In the genomic region with DNA sequence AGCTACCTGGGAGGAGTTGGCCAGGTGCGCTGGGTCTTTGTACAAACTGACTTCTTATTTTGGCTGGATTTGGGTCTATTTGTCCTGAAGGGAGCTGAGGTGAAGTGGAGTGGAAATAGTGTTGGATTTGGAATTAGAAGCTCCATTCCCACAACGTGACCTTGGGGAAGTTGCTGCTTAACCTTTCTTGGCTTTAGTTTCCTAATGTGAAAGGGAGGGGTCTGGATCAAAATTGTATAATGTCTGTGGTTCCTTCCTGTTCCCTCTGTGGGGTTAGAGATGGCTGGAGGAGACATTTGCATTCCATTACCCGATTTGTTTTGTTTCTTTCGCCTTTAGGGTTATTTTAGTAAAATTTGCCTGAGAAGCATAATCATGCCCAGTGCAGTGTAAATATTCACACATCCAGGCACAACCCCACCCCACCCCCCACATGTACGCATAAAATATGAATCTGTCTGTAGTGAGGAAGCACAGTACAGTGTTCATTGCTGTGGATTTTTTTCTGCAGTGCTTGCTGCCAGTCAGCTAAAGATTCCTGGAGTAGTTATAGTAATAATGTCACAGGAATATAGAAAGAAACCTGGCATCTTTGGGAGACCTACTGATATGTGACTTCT, we compare ENCODE assay signal across 10 cellular contexts. TPM values are rescaled to one million over a fixed set of nuclear protein-coding genes. Genes with fewer than 3 reads are reported as not detected.
DNase-seq lines count a peak whose midpoint lies in the region; ATAC-seq and TF ChIP-seq lines count a peak whose summit lies in the region.
"Had no signal": no experiment of that assay in that cellular context is flagged by ENCODE, and none has a peak within 500 bp of the region (broad histone marks: within the 10 kb centered on the region; RNA-seq: fewer than 3 reads in every experiment).

No MANE protein-coding gene starts in this region.

- H3K36me3 ChIP-seq in left ventricle myocardium inferior (peaks cover 18% of the 10 kb centered on the region), SK-N-SH (replicated peaks in 1 of 2; ENCODE audit: control insufficient read depth in 1 of 2, insufficient read depth in 2 of 2, low read length in 1 of 2) (peaks cover 14 to 21% of the 10 kb centered on the region in 2 experiments), thyroid gland (peaks cover 0 to 12% of the 10 kb centered on the region in 2 donors)

- no peak overlapping the region for H2AFZ ChIP-seq in SK-N-SH (ENCODE audit: low read depth)

- TF ChIP-seq CTCF in left ventricle myocardium inferior (IDR thresholded peaks at IDR 0.05; ENCODE audit: borderline replicate concordance) (no peak), SK-N-SH (IDR thresholded peaks at IDR 0.05) (no peak), thyroid gland (IDR thresholded peaks at IDR 0.05) (no peak)

- intact Hi-C loops in left ventricle myocardium inferior (cut with micrococcal nuclease) (no loop called here), Right ventricle myocardium superior (cut with DNase I) (no loop called here), left colon (cut with DNase I, micrococcal nuclease) (no loop called here), thyroid gland (cut with DNase I) (no loop called here)

- POLR2A ChIA-PET in SK-N-SH (lab: Yijun Ruan, JAX), result no interaction called here

- TF ChIP-seq POLR2A in thyroid gland (IDR thresholded peaks at IDR 0.05), result no peak

- H3F3A ChIP-seq in SK-N-SH (replicated peaks; ENCODE audit: insufficient read depth), result no peaks in the 10 kb centered on the region

- H3K27ac ChIP-seq in left ventricle myocardium inferior (replicated peaks), result peak overlapping the region; percentile 68
- H3K27ac ChIP-seq in SK-N-SH (ENCODE audit: low read depth in 2 of 2, low read length in 1 of 2), result peak overlapping the region; percentile 18 to 48; a peak in 2 of 4 replicates
- peak overlapping the region; percentile 48 to 67 (median 65) for H3K27ac ChIP-seq in thyroid gland

- peak overlapping the region; percentile 16; the same call in 1 of the 2 replicates for H3K4me2 ChIP-seq in SK-N-SH

- ATAC-seq in Right ventricle myocardium superior (ENCODE audit: poor library complexity) (no peak), left colon (peak; percentile 76)

- H3K4me1 ChIP-seq in left ventricle myocardium inferior (peaks cover 90% of the 10 kb centered on the region), SK-N-SH (ENCODE audit: control insufficient read depth in 1 of 2, insufficient read depth in 2 of 2, low read depth in 1 of 2, low read length in 1 of 2) (peaks cover 20 to 30% of the 10 kb centered on the region in 2 experiments; a peak in 3 of 4 replicates), thyroid gland (peaks cover 73% of the 10 kb centered on the region in 2 donors)

- H3K9me3 ChIP-seq in left ventricle myocardium inferior (replicated peaks), result no peaks in the 10 kb centered on the region
- H3K9me3 ChIP-seq in SK-N-SH, result no peaks in the 10 kb centered on the region
- H3K9me3 ChIP-seq in thyroid gland, result no peaks in the 10 kb centered on the region

- no peaks in the 10 kb centered on the region for H3K27me3 ChIP-seq in left ventricle myocardium inferior (ENCODE audit: low read depth)
- H3K27me3 ChIP-seq in SK-N-SH (ENCODE audit: insufficient read depth), result no peaks in the 10 kb centered on the region
- H3K27me3 ChIP-seq in thyroid gland, result no peaks in the 10 kb centered on the region

- no peak for TF ChIP-seq RAD21 in SK-N-SH (IDR thresholded peaks at IDR 0.05; ENCODE audit: low read length)

- H3K4me3 ChIP-seq in left ventricle myocardium inferior (peak overlapping the region; percentile 27), SK-N-SH (ENCODE audit: low read depth in 2 of 2, low read length in 1 of 2) (no peak overlapping the region), thyroid gland (replicated peaks in 1 of 3) (no peak overlapping the region)
- H3K4me3 ChIP-seq: lung had no signal

- WGBS in SK-N-SH (ENCODE audit: low lambda C conversion rate), result 70% methylated on average over 5 of the region's 5 CpGs
- 17 to 23% methylated on average over 5 of the region's 5 CpGs for WGBS in thyroid gland, 2 donors

- CTCF ChIA-PET in SK-N-SH (lab: Yijun Ruan, JAX), result interaction anchor here (1.2 kb wide), 1 partner anchor 17 kb away, joined by 4 read pairs; no protein-coding TSS in a partner anchor

- DNase-seq in left ventricle myocardium inferior, result no peak
- DNase-seq in Right ventricle myocardium superior, result no peak
- no peak for DNase-seq in SK-N-SH
- peak in 1 of 2 donors; percentile 35 for DNase-seq in left colon
- DNase-seq in thyroid gland, result peak; percentile 36 to 48
- DNase-seq in activated CD4-positive, CD25-positive, alpha-beta regulatory T cell (lab: John Stamatoyannopoulos, UW), result no peak
- no peak for DNase-seq in HT-29 (ENCODE audit: low spot score)
- DNase-seq in middle frontal gyrus (ENCODE audit: extremely low spot score, low spot score), result no peak
- DNase-seq: cerebellar nuclear complex had no signal

- no peak for TF ChIP-seq EP300 in SK-N-SH (IDR thresholded peaks at IDR 0.05; ENCODE audit: borderline replicate concordance in 1 of 2, low read depth in 1 of 2, low read length in 1 of 2)

- H3K9me2 ChIP-seq in SK-N-SH, result no peaks in the 10 kb centered on the region

- H4K20me1 ChIP-seq in SK-N-SH (ENCODE audit: insufficient read depth), result no peaks in the 10 kb centered on the region

- H3K9ac ChIP-seq in SK-N-SH, result no peak overlapping the region

- peaks cover 98% of the 10 kb centered on the region for H3K79me2 ChIP-seq in SK-N-SH (ENCODE audit: insufficient read depth)

TF ChIP-seq in SK-N-SH, 30 proteins besides CTCF, POLR2A, EP300 and RAD21 (continues in another document):
- TF ChIP-seq, protein P1, sequence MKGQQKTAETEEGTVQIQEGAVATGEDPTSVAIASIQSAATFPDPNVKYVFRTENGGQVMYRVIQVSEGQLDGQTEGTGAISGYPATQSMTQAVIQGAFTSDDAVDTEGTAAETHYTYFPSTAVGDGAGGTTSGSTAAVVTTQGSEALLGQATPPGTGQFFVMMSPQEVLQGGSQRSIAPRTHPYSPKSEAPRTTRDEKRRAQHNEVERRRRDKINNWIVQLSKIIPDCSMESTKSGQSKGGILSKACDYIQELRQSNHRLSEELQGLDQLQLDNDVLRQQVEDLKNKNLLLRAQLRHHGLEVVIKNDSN (IDR thresholded peaks at IDR 0.05; ENCODE audit: borderline replicate concordance, low read depth), result no peak
- TF ChIP-seq GATA2 (CRISPR knock-in tag; IDR thresholded peaks at IDR 0.05) (no peak), RCOR1 (IDR thresholded peaks at IDR 0.05; ENCODE audit: low read length) (no peak), NRF1 (IDR thresholded peaks at IDR 0.05; ENCODE audit: low read depth, low read length) (no peak), NFIC (IDR thresholded peaks at IDR 0.05; ENCODE audit: borderline replicate concordance) (no peak), FOXM1 (IDR thresholded peaks at IDR 0.05; ENCODE audit: low read depth) (no peak), MEF2A (IDR thresholded peaks at IDR 0.05; ENCODE audit: borderline replicate concordance, low read depth) (no peak)
- TF ChIP-seq, protein P2, sequence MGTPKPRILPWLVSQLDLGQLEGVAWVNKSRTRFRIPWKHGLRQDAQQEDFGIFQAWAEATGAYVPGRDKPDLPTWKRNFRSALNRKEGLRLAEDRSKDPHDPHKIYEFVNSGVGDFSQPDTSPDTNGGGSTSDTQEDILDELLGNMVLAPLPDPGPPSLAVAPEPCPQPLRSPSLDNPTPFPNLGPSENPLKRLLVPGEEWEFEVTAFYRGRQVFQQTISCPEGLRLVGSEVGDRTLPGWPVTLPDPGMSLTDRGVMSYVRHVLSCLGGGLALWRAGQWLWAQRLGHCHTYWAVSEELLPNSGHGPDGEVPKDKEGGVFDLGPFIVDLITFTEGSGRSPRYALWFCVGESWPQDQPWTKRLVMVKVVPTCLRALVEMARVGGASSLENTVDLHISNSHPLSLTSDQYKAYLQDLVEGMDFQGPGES (IDR thresholded peaks at IDR 0.05; ENCODE audit: low read depth, low read length), result no peak
- TF ChIP-seq, protein P3, sequence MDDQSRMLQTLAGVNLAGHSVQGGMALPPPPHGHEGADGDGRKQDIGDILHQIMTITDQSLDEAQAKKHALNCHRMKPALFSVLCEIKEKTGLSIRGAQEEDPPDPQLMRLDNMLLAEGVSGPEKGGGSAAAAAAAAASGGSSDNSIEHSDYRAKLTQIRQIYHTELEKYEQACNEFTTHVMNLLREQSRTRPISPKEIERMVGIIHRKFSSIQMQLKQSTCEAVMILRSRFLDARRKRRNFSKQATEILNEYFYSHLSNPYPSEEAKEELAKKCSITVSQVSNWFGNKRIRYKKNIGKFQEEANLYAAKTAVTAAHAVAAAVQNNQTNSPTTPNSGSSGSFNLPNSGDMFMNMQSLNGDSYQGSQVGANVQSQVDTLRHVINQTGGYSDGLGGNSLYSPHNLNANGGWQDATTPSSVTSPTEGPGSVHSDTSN (IDR thresholded peaks at IDR 0.05), result no peak

RNA-seq across cellular contexts. Expression of a gene that starts 21.5 kb away (rescaled TPM):
- total RNA-seq in left ventricle myocardium inferior, result 22.1 TPM
- total RNA-seq in Right ventricle myocardium superior, result 26.0 TPM
- 9.1 and 10.9 TPM in 2 replicates for polyA plus RNA-seq in SK-N-SH (2012; rRNA removed)
- polyA plus RNA-seq in SK-N-SH (2012; cell fraction: cytosol; rRNA removed), result 9.6 and 11.1 TPM in 2 replicates
- polyA plus RNA-seq in SK-N-SH (2012; cell fraction: nucleus; rRNA removed), result 13.7 and 18.1 TPM in 2 replicates
- total RNA-seq in left colon, result 1 to 10 TPM; 5.4 to 8.4 TPM
- 100 to 1,000 TPM in 1 of 4 donors, 10 to 100 TPM in 3; 63.5 to 102 (median 74.4) TPM for total RNA-seq in thyroid gland
- 14.1 and 18.3 TPM in 2 replicates for total RNA-seq in HT-29 (2014; rRNA removed; shearing (Covaris generic))

Comparison
In these comparisons a context has a peak if more than half of its experiments do, and no peak if none do; other contexts are left out.
1. DNase-seq: peak in thyroid gland (2 of 2); none in left ventricle myocardium inferior (single experiment), Right ventricle myocardium superior (single experiment), SK-N-SH (single experiment), activated CD4-positive, CD25-positive, alpha-beta regulatory T cell (0 of 4), HT-29 (single experiment) and middle frontal gyrus (single experiment).
2. Peak in every context shown above with its lines, with median percentiles within 50 percentile points of each other: H3K27ac ChIP-seq.